Comparison of ENCODE assay signal across 9 cellular contexts in the genomic region with DNA sequence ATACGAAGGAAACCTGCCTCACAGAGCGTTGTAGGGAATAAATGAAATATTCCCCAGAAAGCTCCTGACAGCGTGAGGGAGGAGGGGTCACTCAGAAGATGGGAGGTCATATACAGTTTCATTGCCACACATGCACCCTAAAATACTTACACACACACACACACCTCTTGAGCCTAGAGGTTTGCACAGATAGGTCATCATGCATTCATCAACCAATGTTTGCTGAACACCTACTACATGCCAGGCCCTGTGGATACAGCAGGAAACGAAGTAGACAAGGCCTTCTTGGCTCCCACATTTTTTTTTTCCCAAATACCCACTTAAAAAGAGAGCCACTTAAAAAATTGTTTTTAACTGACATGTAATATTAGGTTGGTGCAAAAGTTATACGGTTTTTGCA. TPM values are rescaled to one million over a fixed set of nuclear protein-coding genes. Genes with fewer than 3 reads are reported as not detected.
DNase-seq lines count a peak whose midpoint lies in the region; ATAC-seq and TF ChIP-seq lines count a peak whose summit lies in the region.
"Had no signal": no experiment of that assay in that cellular context is flagged by ENCODE, and none has a peak within 500 bp of the region (broad histone marks: within the 10 kb centered on the region; RNA-seq: fewer than 3 reads in every experiment).

No MANE protein-coding gene starts in this region.

- H3K27me3 ChIP-seq in Caco-2 (replicated peaks; ENCODE audit: control insufficient read depth, insufficient read depth, low read length) (no peaks in the 10 kb centered on the region), HUES48 (ENCODE audit: control insufficient read depth, insufficient read depth, low read length) (peaks cover 45% of the 10 kb centered on the region), neural cell (ENCODE audit: insufficient read depth, low read depth, low read length) (peaks cover 35% of the 10 kb centered on the region)

- no peak for TF ChIP-seq EP300 in neural cell (conservative IDR thresholded peaks at IDR 0.05; ENCODE audit: poor library complexity, severe bottlenecking)

- intact Hi-C loops in Caco-2 (cut with micrococcal nuclease; ENCODE audit: unreplicated experiment): no loop called here

- H3K9me2 ChIP-seq in neural cell (ENCODE audit: insufficient read depth, low read length): no peaks in the 10 kb centered on the region

- H4K20me1 ChIP-seq in neural cell (ENCODE audit: insufficient read depth): no peaks in the 10 kb centered on the region

- no TSS peak for BruUV-seq in Caco-2 (replicated peaks; lab: Mats Ljungman, UMichigan)

- H3K9me3 ChIP-seq in Caco-2 (no peaks in the 10 kb centered on the region), HUES48 (ENCODE audit: control insufficient read depth, insufficient read depth, low read length) (no peaks in the 10 kb centered on the region), neural cell (ENCODE audit: low read length) (no peaks in the 10 kb centered on the region)

- H3K4me2 ChIP-seq in neural cell (ENCODE audit: low read length): no peak overlapping the region

- DNase-seq in Caco-2 (no peak), NCI-H2196 treated with DMSO at 0.1 percent for 48 hours (lab: John Stamatoyannopoulos, UW; ENCODE audit: unreplicated experiment) (no peak), HCEC 1CT (no peak)
- no peak for DNase-seq in central memory CD8-positive, alpha-beta T cell (ENCODE audit: low spot score in 2 of 2)
- DNase-seq: NCI-H1048 had no signal

- H3K4me1 ChIP-seq in Caco-2 (peaks cover 22% of the 10 kb centered on the region), HUES48 (ENCODE audit: control insufficient read depth, insufficient read depth, low read length) (no peaks in the 10 kb centered on the region)

- peak overlapping the region; percentile 80 for H3K4me3 Mint-ChIP-seq in Caco-2 (ENCODE audit: unreplicated experiment)
- H3K4me3 Mint-ChIP-seq in central memory CD8-positive, alpha-beta T cell: peak overlapping the region; percentile 61

- no peaks in the 10 kb centered on the region for H3F3A ChIP-seq in neural cell (ENCODE audit: insufficient read depth, low read length, poor library complexity, severe bottlenecking)

- H3K9me3 Mint-ChIP-seq in Caco-2 (ENCODE audit: unreplicated experiment): no peaks in the 10 kb centered on the region
- H3K9me3 Mint-ChIP-seq in central memory CD8-positive, alpha-beta T cell: no peaks in the 10 kb centered on the region

- no peaks in the 10 kb centered on the region for H3K36me3 ChIP-seq in Caco-2 (ENCODE audit: control insufficient read depth, insufficient read depth, low read length)
- H3K36me3 ChIP-seq in HUES48 (ENCODE audit: control insufficient read depth, insufficient read depth, low read length): no peaks in the 10 kb centered on the region
- H3K36me3 ChIP-seq in neural cell (ENCODE audit: insufficient read depth, low read length): no peaks in the 10 kb centered on the region

- no peak for TF ChIP-seq RAD21 in neural cell (conservative IDR thresholded peaks at IDR 0.05)

- no peaks in the 10 kb centered on the region for H3K79me2 ChIP-seq in neural cell (replicated peaks; ENCODE audit: insufficient read depth, low read length)

- H3K27ac ChIP-seq in HUES48 (ENCODE audit: low read depth, low read length) (no peak overlapping the region), neural cell (ENCODE audit: low read length) (no peak overlapping the region)
- H3K27ac ChIP-seq: epithelial cell of prostate had no signal

- H3K27me3 Mint-ChIP-seq in Caco-2 (ENCODE audit: insufficient read depth, unreplicated experiment): no peaks in the 10 kb centered on the region
- H3K27me3 Mint-ChIP-seq in central memory CD8-positive, alpha-beta T cell: peaks cover 28% of the 10 kb centered on the region

- H3K4me3 ChIP-seq in Caco-2 (ENCODE audit: low read depth, low read length) (no peak overlapping the region; the same call in 1 of the 2 replicates), HUES48 (ENCODE audit: low read depth, low read length) (peak overlapping the region; percentile 72), neural cell (ENCODE audit: low read length) (peak overlapping the region; percentile 69)

- POLR2A ChIA-PET in Caco-2 (lab: Charles Lee): no interaction called here

- H3K27ac Mint-ChIP-seq in Caco-2 (ENCODE audit: unreplicated experiment): no peak overlapping the region
- no peak overlapping the region for H3K27ac Mint-ChIP-seq in central memory CD8-positive, alpha-beta T cell (ENCODE audit: low read depth)

- peaks cover 27% of the 10 kb centered on the region for H3K4me1 Mint-ChIP-seq in Caco-2 (ENCODE audit: low read depth, unreplicated experiment)
- peaks cover 13% of the 10 kb centered on the region for H3K4me1 Mint-ChIP-seq in central memory CD8-positive, alpha-beta T cell

- peaks cover 20% of the 10 kb centered on the region for H3K36me3 Mint-ChIP-seq in Caco-2 (ENCODE audit: insufficient read depth, unreplicated experiment)
- no peaks in the 10 kb centered on the region for H3K36me3 Mint-ChIP-seq in central memory CD8-positive, alpha-beta T cell (ENCODE audit: insufficient read depth)

- H2AFZ ChIP-seq in neural cell (ENCODE audit: low read depth, low read length): no peak overlapping the region

- TF ChIP-seq CTCF in Caco-2 (IDR thresholded peaks at IDR 0.05; ENCODE audit: insufficient read depth in 1 of 2, low read depth in 1 of 2, low read length in 1 of 2, severe bottlenecking in 1 of 2, unreplicated experiment in 1 of 2) (no peak), neural cell (IDR thresholded peaks at IDR 0.05; ENCODE audit: poor library complexity, severe bottlenecking) (no peak)

- H3K9ac ChIP-seq in HUES48 (ENCODE audit: low read depth, low read length) (no peak overlapping the region), neural cell (ENCODE audit: low read length) (no peak overlapping the region)

- CTCF ChIA-PET in Caco-2 (lab: Charles Lee): interaction anchor here (0.8 kb wide), 1 partner anchor 15 kb away, joined by 3 read pairs; no protein-coding TSS in a partner anchor

- ATAC-seq in central memory CD8-positive, alpha-beta T cell (replicated peaks; ENCODE audit: extremely low read depth, poor library complexity, severe bottlenecking): no peak
- ATAC-seq in HG03095 (IDR thresholded peaks at IDR 0.05; ENCODE audit: unreplicated experiment): no peak

TF ChIP-seq in neural cell, 6 proteins besides CTCF, POLR2A, EP300 and RAD21:
- TF ChIP-seq, protein P1, sequence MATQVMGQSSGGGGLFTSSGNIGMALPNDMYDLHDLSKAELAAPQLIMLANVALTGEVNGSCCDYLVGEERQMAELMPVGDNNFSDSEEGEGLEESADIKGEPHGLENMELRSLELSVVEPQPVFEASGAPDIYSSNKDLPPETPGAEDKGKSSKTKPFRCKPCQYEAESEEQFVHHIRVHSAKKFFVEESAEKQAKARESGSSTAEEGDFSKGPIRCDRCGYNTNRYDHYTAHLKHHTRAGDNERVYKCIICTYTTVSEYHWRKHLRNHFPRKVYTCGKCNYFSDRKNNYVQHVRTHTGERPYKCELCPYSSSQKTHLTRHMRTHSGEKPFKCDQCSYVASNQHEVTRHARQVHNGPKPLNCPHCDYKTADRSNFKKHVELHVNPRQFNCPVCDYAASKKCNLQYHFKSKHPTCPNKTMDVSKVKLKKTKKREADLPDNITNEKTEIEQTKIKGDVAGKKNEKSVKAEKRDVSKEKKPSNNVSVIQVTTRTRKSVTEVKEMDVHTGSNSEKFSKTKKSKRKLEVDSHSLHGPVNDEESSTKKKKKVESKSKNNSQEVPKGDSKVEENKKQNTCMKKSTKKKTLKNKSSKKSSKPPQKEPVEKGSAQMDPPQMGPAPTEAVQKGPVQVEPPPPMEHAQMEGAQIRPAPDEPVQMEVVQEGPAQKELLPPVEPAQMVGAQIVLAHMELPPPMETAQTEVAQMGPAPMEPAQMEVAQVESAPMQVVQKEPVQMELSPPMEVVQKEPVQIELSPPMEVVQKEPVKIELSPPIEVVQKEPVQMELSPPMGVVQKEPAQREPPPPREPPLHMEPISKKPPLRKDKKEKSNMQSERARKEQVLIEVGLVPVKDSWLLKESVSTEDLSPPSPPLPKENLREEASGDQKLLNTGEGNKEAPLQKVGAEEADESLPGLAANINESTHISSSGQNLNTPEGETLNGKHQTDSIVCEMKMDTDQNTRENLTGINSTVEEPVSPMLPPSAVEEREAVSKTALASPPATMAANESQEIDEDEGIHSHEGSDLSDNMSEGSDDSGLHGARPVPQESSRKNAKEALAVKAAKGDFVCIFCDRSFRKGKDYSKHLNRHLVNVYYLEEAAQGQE (IDR thresholded peaks at IDR 0.05; ENCODE audit: borderline replicate concordance): no peak
- no peak for TF ChIP-seq SMC3 (conservative IDR thresholded peaks at IDR 0.05; ENCODE audit: poor library complexity)
- no peak for TF ChIP-seq TAF1 (IDR thresholded peaks at IDR 0.05; ENCODE audit: low read depth)
- no peak for TF ChIP-seq POLR2AphosphoS5 (IDR thresholded peaks at IDR 0.05)
- no peak for TF ChIP-seq MXI1 (conservative IDR thresholded peaks at IDR 0.05; ENCODE audit: poor library complexity, severe bottlenecking)
- TF ChIP-seq EZH2 (IDR thresholded peaks at IDR 0.05; ENCODE audit: borderline replicate concordance, insufficient read depth, low read length, poor library complexity, severe bottlenecking): no peak

RNA-seq across cellular contexts. Expression of a gene that starts 0.9 kb away (rescaled TPM):
- total RNA-seq in Caco-2 (2022): 53.0 and 54.0 TPM in 2 replicates
- 0.10 TPM in 1 of 2 replicates, not detected in the other for polyA plus RNA-seq in neural cell
- polyA minus RNA-seq in neural cell: 0.12 TPM in 1 of 2 replicates, not detected in the other

RNA-seq across cellular contexts. Expression of a gene that starts 40.3 kb away (rescaled TPM):
- total RNA-seq in Caco-2 (2022): 38.5 and 47.6 TPM in 2 replicates
- polyA plus RNA-seq in neural cell: 149 and 153 TPM in 2 replicates
- 107 and 113 TPM in 2 replicates for polyA minus RNA-seq in neural cell
